11 cellular contexts compared by ENCODE assay signal in the genomic region with DNA sequence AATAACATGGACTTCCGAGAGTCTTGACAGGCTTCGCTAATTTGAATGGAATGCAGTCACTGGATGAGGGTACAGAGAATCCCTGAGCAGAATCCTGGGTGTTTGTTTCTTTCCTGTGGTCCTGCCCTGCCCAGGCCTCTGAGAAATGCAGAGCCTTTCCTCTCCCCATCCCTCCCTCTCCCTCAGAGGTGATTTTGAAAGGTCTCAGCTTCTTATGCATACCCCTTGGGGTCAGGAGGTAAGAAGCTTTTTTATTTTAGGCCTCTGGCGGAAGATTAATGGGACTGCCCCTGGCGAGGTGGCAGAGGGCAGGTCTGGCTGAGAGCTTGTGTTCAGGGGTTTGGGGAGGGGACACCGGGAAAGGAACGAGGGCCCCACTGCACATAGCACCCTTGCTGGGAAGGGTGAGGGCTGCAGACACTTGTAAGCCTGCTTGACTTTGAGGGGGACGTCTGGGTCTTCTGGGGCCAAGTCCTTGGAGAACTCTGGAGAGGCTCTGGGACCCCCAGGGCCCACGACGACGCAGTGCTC.
DNase-seq lines count a peak whose midpoint lies in the region; ATAC-seq and TF ChIP-seq lines count a peak whose summit lies in the region.
"Had no signal": no experiment of that assay in that cellular context is flagged by ENCODE, and none has a peak within 500 bp of the region (broad histone marks: within the 10 kb centered on the region; RNA-seq: fewer than 3 reads in every experiment).

No MANE protein-coding gene starts in this region.

- TF ChIP-seq CTCF in lung (IDR thresholded peaks at IDR 0.05; ENCODE audit: control extremely low read depth, extremely low read depth): no peak

- no peak for DNase-seq in lung (ENCODE audit: low spot score)
- DNase-seq in AG08396 (ENCODE audit: low spot score): no peak
- DNase-seq in activated CD4-positive, alpha-beta T cell treated with anti-CD3 and anti-CD28 coated beads, Interleukin-2, amount 50 U/mL, for 4 hours: no peak
- DNase-seq: COR-L47; stimulated activated naive CD8-positive, alpha-beta T cell treated with anti-CD3 and anti-CD28 coated beads, Interleukin-15, Interleukin-2, amounts not matched to agents 100 U/mL and 50 U/mL, for 24 hours had no signal

- no peak overlapping the region for H3K4me3 ChIP-seq in HUES64 (ENCODE audit: low read length)
- H3K4me3 ChIP-seq in lung: no peak overlapping the region
- H3K4me3 ChIP-seq: skin epidermis had no signal

- ATAC-seq in lung (ENCODE audit: insufficient read depth, low FRiP score) (no peak), GM19324 (IDR thresholded peaks at IDR 0.05; ENCODE audit: low FRiP score, unreplicated experiment) (no peak), GM18511 (IDR thresholded peaks at IDR 0.05; ENCODE audit: unreplicated experiment) (no peak)
- ATAC-seq: stimulated activated naive CD8-positive, alpha-beta T cell treated with anti-CD3 and anti-CD28 coated beads, Interleukin-15, Interleukin-2, amounts not matched to agents 100 U/mL and 50 U/mL, for 24 hours had no signal

- no peaks in the 10 kb centered on the region for H3K36me3 ChIP-seq in HUES64 (ENCODE audit: insufficient read depth, low read length)
- no peaks in the 10 kb centered on the region for H3K36me3 ChIP-seq in lung (ENCODE audit: control insufficient read depth in 2 of 2, insufficient read depth in 2 of 2, low read length in 2 of 2)

- H3K27ac ChIP-seq in HUES64 (ENCODE audit: low read depth, low read length) (peak overlapping the region; percentile 32; the same call in 1 of the 2 replicates), cingulate gyrus (ENCODE audit: low read depth, low read length) (peak overlapping the region; percentile 70), lung (ENCODE audit: low read depth in 1 of 2, low read length in 1 of 2) (peak overlapping the region; percentile 54 to 92), temporal lobe (ENCODE audit: low read depth, low read length) (peak overlapping the region; percentile 57)

- H3K4me1 ChIP-seq in HUES64 (ENCODE audit: insufficient read depth, low read length): peaks cover 19% of the 10 kb centered on the region
- H3K4me1 ChIP-seq in lung (ENCODE audit: control insufficient read depth in 2 of 2, insufficient read depth in 2 of 2, low read length in 2 of 2): peaks cover 0 to 18% of the 10 kb centered on the region in 2 donors

- WGBS in HUES64: 47% methylated on average over 10 of the region's 10 CpGs
- 72 to 80% methylated on average over 10 of the region's 10 CpGs for WGBS in lung, 2 donors

- H3K9ac ChIP-seq in HUES64 (ENCODE audit: low read depth, low read length): no peak overlapping the region

- no peaks in the 10 kb centered on the region for H3K9me3 ChIP-seq in HUES64 (ENCODE audit: insufficient read depth, low read depth, low read length)
- peaks cover 0 to 3% of the 10 kb centered on the region in 2 donors for H3K9me3 ChIP-seq in lung (ENCODE audit: control insufficient read depth in 2 of 2, insufficient read depth in 1 of 2, low read length in 1 of 2)

- H3K27me3 ChIP-seq in HUES64 (ENCODE audit: insufficient read depth, low read length): no peaks in the 10 kb centered on the region
- H3K27me3 ChIP-seq in lung (ENCODE audit: control insufficient read depth, insufficient read depth): no peaks in the 10 kb centered on the region
